Comparison of ENCODE assay signal across 17 cellular contexts in the genomic region with DNA sequence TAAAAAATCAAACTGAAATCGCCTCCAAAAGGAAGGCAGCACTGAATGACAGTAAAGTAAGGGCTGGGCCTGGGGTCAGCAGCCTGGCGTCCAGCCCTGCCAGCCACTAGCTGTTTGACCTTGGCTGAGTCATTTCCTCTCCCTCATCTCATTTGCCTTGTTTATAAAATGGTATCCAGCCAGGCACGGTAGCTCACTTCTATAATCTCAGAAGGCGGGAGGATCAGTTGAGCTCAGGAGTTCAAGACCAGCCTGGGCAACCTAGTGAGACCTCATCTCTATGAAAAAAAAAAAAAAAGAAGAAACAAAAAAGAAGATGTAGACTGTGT.
A peak's percentile ranks its signal among the peaks of the same experiment; 100 is the strongest.
DNase-seq lines count a peak whose midpoint lies in the region; ATAC-seq and TF ChIP-seq lines count a peak whose summit lies in the region.
"Had no signal": no experiment of that assay in that cellular context is flagged by ENCODE, and none has a peak within 500 bp of the region (broad histone marks: within the 10 kb centered on the region; RNA-seq: fewer than 3 reads in every experiment).

No MANE protein-coding gene starts in this region.

- H3K36me3 ChIP-seq in PC-3 (ENCODE audit: low read depth, low read length) = no peaks in the 10 kb centered on the region
- H3K36me3 ChIP-seq: vagina had no signal

- no peak overlapping the region for H3K9ac ChIP-seq in PC-3 (ENCODE audit: low read length)

- no peaks in the 10 kb centered on the region for H3K27me3 ChIP-seq in PC-3 (ENCODE audit: low read length)
- H3K27me3 ChIP-seq: vagina had no signal

- H4K20me1 ChIP-seq in PC-3 (ENCODE audit: low read length) = no peaks in the 10 kb centered on the region

- H3K36me3 Mint-ChIP-seq in nephron (ENCODE audit: low read depth) = no peaks in the 10 kb centered on the region
- H3K36me3 Mint-ChIP-seq: activated naive CD8-positive, alpha-beta T cell had no signal

- peaks cover 3% of the 10 kb centered on the region for H3K27me3 Mint-ChIP-seq in nephron (ENCODE audit: low read depth)
- H3K27me3 Mint-ChIP-seq: activated naive CD8-positive, alpha-beta T cell; activated T-cell treated with anti-CD3 and anti-CD28 coated beads, Interleukin-2, amount 50 U/mL, for 24 hours; central memory CD8-positive, alpha-beta T cell; stimulated activated naive CD8-positive, alpha-beta T cell treated with anti-CD3 and anti-CD28 coated beads, Interleukin-15, Interleukin-2, amounts not matched to agents 100 ng/mL and 50 ng/mL, for 24 hours had no signal

- no peak overlapping the region for H3K27ac ChIP-seq in PC-3 (ENCODE audit: low read length)

- intact Hi-C loops in PC-3 (cut with micrococcal nuclease) = no loop called here

- BruUV-seq in PC-3 (replicated peaks; lab: Mats Ljungman, UMichigan) = no TSS peak

- H3K27ac Mint-ChIP-seq in nephron = peak overlapping the region; percentile 86 to 97 (median 96)
- H3K27ac Mint-ChIP-seq: activated naive CD8-positive, alpha-beta T cell; activated T-cell treated with anti-CD3 and anti-CD28 coated beads, Interleukin-2, amount 50 U/mL, for 24 hours; stimulated activated naive CD8-positive, alpha-beta T cell treated with anti-CD3 and anti-CD28 coated beads, Interleukin-15, Interleukin-2, amounts not matched to agents 100 ng/mL and 50 ng/mL, for 24 hours had no signal

- H2AFZ ChIP-seq in PC-3 (ENCODE audit: low read length) = no peak overlapping the region

- CTCF ChIA-PET in PC-3 (lab: Charles Lee) = no interaction called here

- H3K4me3 ChIP-seq in PC-3 (ENCODE audit: low read length) = no peak overlapping the region
- H3K4me3 ChIP-seq: vagina had no signal

- TF ChIP-seq CTCF in PC-3 (conservative IDR thresholded peaks at IDR 0.05; ENCODE audit: low read depth, low read length) (no peak), nephron (IDR thresholded peaks at IDR 0.05; ENCODE audit: unreplicated experiment in 3 of 3) (no peak)

- no peaks in the 10 kb centered on the region for H3K9me3 Mint-ChIP-seq in nephron
- H3K9me3 Mint-ChIP-seq: activated T-cell treated with anti-CD3 and anti-CD28 coated beads, Interleukin-2, amount 50 U/mL, for 24 hours; central memory CD8-positive, alpha-beta T cell; stimulated activated naive CD8-positive, alpha-beta T cell treated with anti-CD3 and anti-CD28 coated beads, Interleukin-15, Interleukin-2, amounts not matched to agents 100 ng/mL and 50 ng/mL, for 24 hours had no signal

- peaks cover 26% of the 10 kb centered on the region for H3K4me1 ChIP-seq in PC-3 (ENCODE audit: insufficient read depth, low read length)

- peaks cover 58% of the 10 kb centered on the region for H3K4me1 Mint-ChIP-seq in nephron
- H3K4me1 Mint-ChIP-seq: central memory CD8-positive, alpha-beta T cell had no signal

- no peaks in the 10 kb centered on the region for H3K79me2 ChIP-seq in PC-3 (ENCODE audit: low read length)

- H3F3A ChIP-seq in PC-3 (ENCODE audit: low read length, unreplicated experiment) = no peaks in the 10 kb centered on the region

- ATAC-seq in PC-3 = peak; percentile 32
- ATAC-seq in activated CD4-positive, CD25-positive, alpha-beta regulatory T cell treated with anti-CD3 and anti-CD28 coated beads, Interleukin-2, amount 50 U/mL, for 24 hours = no peak

- H3K4me2 ChIP-seq in PC-3 (ENCODE audit: low read length) = peak overlapping the region; percentile 30; the same call in 1 of the 2 replicates

- H3K4me3 Mint-ChIP-seq in nephron = no peak overlapping the region
- H3K4me3 Mint-ChIP-seq: activated naive CD8-positive, alpha-beta T cell; activated T-cell treated with anti-CD3 and anti-CD28 coated beads, Interleukin-2, amount 50 U/mL, for 24 hours; central memory CD8-positive, alpha-beta T cell; stimulated activated naive CD8-positive, alpha-beta T cell treated with anti-CD3 and anti-CD28 coated beads, Interleukin-15, Interleukin-2, amounts not matched to agents 100 ng/mL and 50 ng/mL, for 24 hours had no signal

- POLR2A ChIA-PET in PC-3 (lab: Charles Lee; ENCODE audit: unreplicated experiment) = interaction anchor here (0.6 kb wide), 1 partner anchor 592 kb away, joined by 4 read pairs; no protein-coding TSS in a partner anchor

- no peaks in the 10 kb centered on the region for H3K9me2 ChIP-seq in PC-3 (replicated peaks; ENCODE audit: low read length)

- DNase-seq in Daoy (ENCODE audit: low read depth) (peak; percentile 63), PC-3 (peak; percentile 52), dermis blood vessel endothelial cell (peak; percentile 36), NCI-H82 (lab: John Stamatoyannopoulos, UW) (no peak), amygdala (lab: John Stamatoyannopoulos, UW) (no peak), NCI-H1436 treated with DMSO at 0.1 percent for 48 hours (lab: John Stamatoyannopoulos, UW) (no peak)
- DNase-seq: activated T-cell treated with anti-CD3 and anti-CD28 coated beads, Interleukin-2, amount 50 U/mL, for 24 hours; COR-L47; KBM-7; kidney glomerular epithelial cell; NCI-H2227 treated with DMSO at 0.1 percent for 48 hours had no signal

- H3K9me3 ChIP-seq in PC-3 (ENCODE audit: low read length) = no peaks in the 10 kb centered on the region
- H3K9me3 ChIP-seq: vagina had no signal

Comparison
In these comparisons a context has a peak if more than half of its experiments do, and no peak if none do; other contexts are left out.
1. DNase-seq: peak in Daoy (single experiment), PC-3 (single experiment) and dermis blood vessel endothelial cell (single experiment); none in NCI-H82 (single experiment), amygdala (0 of 56) and NCI-H1436 treated with DMSO at 0.1 percent for 48 hours (single experiment).